Comparison of ENCODE assay signal across 18 cellular contexts in the genomic region with DNA sequence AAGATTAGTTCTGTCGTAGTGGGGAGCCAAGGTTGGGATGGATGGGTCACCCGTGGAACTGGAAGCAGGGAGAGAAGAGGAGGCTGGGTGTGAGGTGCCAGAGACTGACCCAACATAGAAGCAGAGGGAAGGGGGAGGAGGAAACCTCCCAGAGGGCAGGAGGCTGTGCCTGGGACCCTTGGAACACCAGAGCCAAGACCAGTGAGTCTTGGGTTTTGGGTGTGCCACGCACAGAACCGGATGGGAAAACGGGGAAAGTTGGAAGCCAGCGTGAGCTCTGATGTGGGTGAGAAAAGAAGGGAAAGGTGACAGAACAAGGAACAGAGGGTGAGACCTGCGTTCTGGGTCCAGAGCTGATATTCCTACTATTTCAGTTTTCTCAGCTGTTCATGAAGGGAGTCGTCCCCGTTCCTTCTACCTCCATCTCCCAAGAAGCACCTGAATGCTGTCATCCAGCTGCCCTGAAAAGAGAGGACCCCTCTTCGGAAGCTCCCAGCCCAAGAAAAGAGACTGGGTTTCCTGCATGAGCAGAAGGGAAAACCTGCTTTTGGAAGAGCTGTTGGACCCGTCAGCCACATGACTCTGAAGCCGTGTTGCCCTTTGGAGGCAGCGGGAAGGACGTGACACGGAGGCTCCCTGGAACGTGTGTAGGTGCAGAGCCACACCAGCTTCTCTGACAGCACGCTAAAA.
"Had no signal": no experiment of that assay in that cellular context is flagged by ENCODE, and none has a peak within 500 bp of the region (broad histone marks: within the 10 kb centered on the region; RNA-seq: fewer than 3 reads in every experiment).

No MANE protein-coding gene starts in this region.

- H3K9me3 Mint-ChIP-seq: activated CD4-positive, alpha-beta T cell treated with anti-CD3 and anti-CD28 coated beads, Interleukin-2, amount 10 ng/mL, durations not matched to agents 24 days and 14 days had no signal

- H3K27ac Mint-ChIP-seq: activated CD4-positive, alpha-beta T cell treated with anti-CD3 and anti-CD28 coated beads, Interleukin-2, amount 10 ng/mL, durations not matched to agents 24 days and 14 days; activated naive CD8-positive, alpha-beta T cell treated with anti-CD3 and anti-CD28 coated beads for 36 hours; dendritic cell treated with granulocyte-macrophage colony-stimulating factor and Interleukin-4, amounts not matched to agents 40 ng/mL and 50 ng/mL, for 4 days; effector memory CD8-positive, alpha-beta T cell; natural killer cell treated with Interleukin-12 subunit alpha and Interleukin-12 subunit beta and Interleukin-15 and Interleukin-18, amount 100 ng/mL, for 72 hours; stimulated activated memory B cell treated with anti-CD40 and anti-IgM and Interleukin-4, amounts not matched to agents 10 μg/mL and 1 μg/mL and 100 μg/mL, for 72 hours had no signal

- H3K36me3 Mint-ChIP-seq: activated naive CD8-positive, alpha-beta T cell treated with anti-CD3 and anti-CD28 coated beads for 36 hours; natural killer cell treated with Interleukin-12 subunit alpha and Interleukin-12 subunit beta and Interleukin-15 and Interleukin-18, amount 100 ng/mL, for 72 hours; stimulated activated memory B cell treated with anti-CD40 and anti-IgM and Interleukin-4, amounts not matched to agents 10 μg/mL and 1 μg/mL and 100 μg/mL, for 72 hours had no signal

- ATAC-seq: effector memory CD8-positive, alpha-beta T cell; natural killer cell treated with Interleukin-12 subunit alpha and Interleukin-12 subunit beta and Interleukin-15 and Interleukin-18, amount 100 ng/mL, for 72 hours; stimulated activated memory B cell treated with anti-CD40 and anti-IgM and Interleukin-4, amounts not matched to agents 10 μg/mL and 1 μg/mL and 100 μg/mL, for 72 hours had no signal

- DNase-seq: activated CD4-positive, alpha-beta T cell treated with anti-CD3 and anti-CD28 coated beads, Interleukin-2, amount 10 ng/mL, durations not matched to agents 24 days and 14 days; activated CD4-positive, CD25-positive, alpha-beta regulatory T cell; activated gamma-delta T cell; activated naive CD8-positive, alpha-beta T cell treated with anti-CD3 and anti-CD28 coated beads for 36 hours; activated T-cell treated with anti-CD3 and anti-CD28 coated beads, Interleukin-2, amount 50 U/mL, for 48 hours; brain microvascular endothelial cell; effector memory CD8-positive, alpha-beta T cell; foreskin melanocyte; mesendoderm; occipital lobe; SJCRH30; stimulated activated CD4-positive, alpha-beta T cell treated with anti-CD3 and anti-CD28 coated beads, Interleukin-12 subunit alpha, Interleukin-12 subunit beta, amount 100 ng/mL, for 4 hours; substantia nigra; trophoblast cell had no signal

- H3K4me1 Mint-ChIP-seq: activated CD4-positive, alpha-beta T cell treated with anti-CD3 and anti-CD28 coated beads, Interleukin-2, amount 10 ng/mL, durations not matched to agents 24 days and 14 days; activated naive CD8-positive, alpha-beta T cell treated with anti-CD3 and anti-CD28 coated beads for 36 hours; central memory CD8-positive, alpha-beta T cell; stimulated activated memory B cell treated with anti-CD40 and anti-IgM and Interleukin-4, amounts not matched to agents 10 μg/mL and 1 μg/mL and 100 μg/mL, for 72 hours had no signal

- H3K4me3 Mint-ChIP-seq: activated CD4-positive, alpha-beta T cell treated with anti-CD3 and anti-CD28 coated beads, Interleukin-2, amount 10 ng/mL, durations not matched to agents 24 days and 14 days; activated naive CD8-positive, alpha-beta T cell treated with anti-CD3 and anti-CD28 coated beads for 36 hours; central memory CD8-positive, alpha-beta T cell; dendritic cell treated with granulocyte-macrophage colony-stimulating factor and Interleukin-4, amounts not matched to agents 40 ng/mL and 50 ng/mL, for 4 days; effector memory CD8-positive, alpha-beta T cell; natural killer cell treated with Interleukin-12 subunit alpha and Interleukin-12 subunit beta and Interleukin-15 and Interleukin-18, amount 100 ng/mL, for 72 hours; stimulated activated memory B cell treated with anti-CD40 and anti-IgM and Interleukin-4, amounts not matched to agents 10 μg/mL and 1 μg/mL and 100 μg/mL, for 72 hours had no signal
